Comparison of ENCODE assay signal across 18 cellular contexts in the genomic region with DNA sequence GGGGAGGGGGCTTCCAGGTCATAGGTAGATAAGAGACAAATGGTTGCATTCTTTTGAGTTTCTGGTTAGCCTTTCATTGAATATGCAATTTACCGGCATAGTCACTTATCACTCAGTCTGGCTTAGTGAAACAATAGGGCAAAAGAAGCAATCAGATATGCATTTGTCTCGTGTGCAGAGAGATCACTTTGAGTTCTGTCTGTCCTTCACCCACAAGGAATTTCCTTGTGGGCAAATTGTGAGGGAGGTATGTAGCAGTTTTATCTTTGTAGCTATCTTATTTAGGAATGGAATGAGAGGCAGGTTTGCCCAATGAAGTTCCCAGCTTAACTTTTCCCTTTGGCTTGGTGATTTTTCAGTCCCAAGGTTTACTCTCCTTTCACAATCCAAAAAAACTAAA.
DNase-seq lines count a peak whose midpoint lies in the region; ATAC-seq and TF ChIP-seq lines count a peak whose summit lies in the region.
"Had no signal": no experiment of that assay in that cellular context is flagged by ENCODE, and none has a peak within 500 bp of the region (broad histone marks: within the 10 kb centered on the region; RNA-seq: fewer than 3 reads in every experiment).

No MANE protein-coding gene starts in this region.

- H2AFZ ChIP-seq in trophoblast cell (ENCODE audit: insufficient read depth, low read length, poor library complexity) = no peak overlapping the region

- 83% methylated on average over 2 of the region's 2 CpGs; no CpG with 5 or more reads in 1 of the 2 experiments for WGBS in endodermal cell (ENCODE audit: insufficient coverage in 1 of 2, insufficient read length in 1 of 2), 2 experiments
- no CpG with 5 or more reads among the region's 2 CpGs for WGBS in trophoblast cell (ENCODE audit: extremely low coverage, insufficient coverage, insufficient read length)
- 30 to 53% (median 35%) methylated on average over 2 of the region's 2 CpGs for WGBS in stomach, 5 donors

- H3K9me3 ChIP-seq in endodermal cell (ENCODE audit: control insufficient read depth, low read length) = no peaks in the 10 kb centered on the region
- H3K9me3 ChIP-seq in trophoblast cell (ENCODE audit: insufficient read depth, low read depth, low read length) = no peaks in the 10 kb centered on the region
- no peaks in the 10 kb centered on the region for H3K9me3 ChIP-seq in stomach
- H3K9me3 ChIP-seq: A549; BLaER1 treated with 17β-estradiol and CSF1 and Interleukin-3, amounts not matched to agents 10 nM and 100 nM; Caco-2 had no signal

- H2AK5ac ChIP-seq in trophoblast cell (ENCODE audit: low read length) = no peak overlapping the region

- no peak overlapping the region for H3K4ac ChIP-seq in trophoblast cell (ENCODE audit: low read depth, low read length)

- no peak overlapping the region for H4K8ac ChIP-seq in trophoblast cell (ENCODE audit: low read depth, low read length)

- peak overlapping the region; percentile 50 for H3K27ac Mint-ChIP-seq in endodermal cell
- H3K27ac Mint-ChIP-seq: B cell; CD4-positive, alpha-beta T cell; CD8-positive, alpha-beta T cell had no signal

- intact Hi-C loops in stomach (cut with DNase I; ENCODE audit: low total_unique reads) = no loop called here

- H3K36me3 ChIP-seq in endodermal cell (ENCODE audit: control insufficient read depth, insufficient read depth, low read length) = no peaks in the 10 kb centered on the region
- peaks cover 0 to 2% of the 10 kb centered on the region in 2 experiments for H3K36me3 ChIP-seq in trophoblast cell (ENCODE audit: control insufficient read depth in 1 of 2, insufficient read depth in 2 of 2, low read length in 2 of 2)
- H3K36me3 ChIP-seq in stomach = no peaks in the 10 kb centered on the region
- H3K36me3 ChIP-seq: BLaER1 treated with 17β-estradiol and CSF1 and Interleukin-3, amounts not matched to agents 10 nM and 100 nM had no signal

- no peak overlapping the region for H3K14ac ChIP-seq in trophoblast cell (ENCODE audit: low read length)

- no peaks in the 10 kb centered on the region for H3K79me2 ChIP-seq in trophoblast cell (ENCODE audit: control insufficient read depth, insufficient read depth, low read length, poor library complexity)

- H2BK12ac ChIP-seq in trophoblast cell (ENCODE audit: low read length) = peak overlapping the region; percentile 2

- H3K27me3 ChIP-seq in endodermal cell (ENCODE audit: control insufficient read depth, insufficient read depth, low read length, poor library complexity, severe bottlenecking) = no peaks in the 10 kb centered on the region
- no peaks in the 10 kb centered on the region for H3K27me3 ChIP-seq in trophoblast cell (ENCODE audit: insufficient read depth, low read length)
- no peaks in the 10 kb centered on the region for H3K27me3 ChIP-seq in stomach
- H3K27me3 ChIP-seq: BLaER1 treated with 17β-estradiol and CSF1 and Interleukin-3, amounts not matched to agents 10 nM and 100 nM had no signal

- H3K4me3 ChIP-seq in endodermal cell (ENCODE audit: low read length) = no peak overlapping the region
- H3K4me3 ChIP-seq in trophoblast cell (ENCODE audit: low read depth, low read length) = no peak overlapping the region
- no peak overlapping the region for H3K4me3 ChIP-seq in stomach
- H3K4me3 ChIP-seq: A549; BLaER1 treated with 17β-estradiol and CSF1 and Interleukin-3, amounts not matched to agents 10 nM and 100 nM; GM12878 had no signal

- no peak overlapping the region for H3K23ac ChIP-seq in trophoblast cell (ENCODE audit: low read length)

- DNase-seq in ELF-1 (ENCODE audit: low read depth, low spot score) = peak; percentile 2
- DNase-seq in endodermal cell = no peak
- peak; percentile 69 to 86 for DNase-seq in trophoblast cell
- no peak for DNase-seq in stomach
- DNase-seq: AML-193; Calu3; CD4-positive, alpha-beta T cell; CD8-positive, alpha-beta T cell; DMS79 treated with DMSO at 0.1 percent for 48 hours; GDM1 had no signal

- no peaks in the 10 kb centered on the region for H3K9me3 Mint-ChIP-seq in endodermal cell

- no peaks in the 10 kb centered on the region for H3K27me3 Mint-ChIP-seq in endodermal cell (ENCODE audit: insufficient read depth)
- H3K27me3 Mint-ChIP-seq: B cell; CD4-positive, alpha-beta T cell had no signal

- TF ChIP-seq EP300 in stomach (IDR thresholded peaks at IDR 0.05) = no peak

- no peaks in the 10 kb centered on the region for H3K36me3 Mint-ChIP-seq in endodermal cell (ENCODE audit: low read depth)
- H3K36me3 Mint-ChIP-seq: CD8-positive, alpha-beta T cell had no signal

- TF ChIP-seq CTCF in endodermal cell (conservative IDR thresholded peaks at IDR 0.05) (no peak), stomach (IDR thresholded peaks at IDR 0.05) (no peak)

- no peak overlapping the region for H3K4me2 ChIP-seq in trophoblast cell (ENCODE audit: low read length)
- H3K4me2 ChIP-seq: A549; BLaER1 treated with 17β-estradiol and CSF1 and Interleukin-3, amounts not matched to agents 10 nM and 100 nM had no signal

- H4K12ac ChIP-seq in trophoblast cell (ENCODE audit: low read depth, low read length) = no peak overlapping the region

- no peak overlapping the region for H2BK5ac ChIP-seq in trophoblast cell (ENCODE audit: low read depth, low read length, poor library complexity)

- H3K4me3 Mint-ChIP-seq in endodermal cell = no peak overlapping the region
- H3K4me3 Mint-ChIP-seq: B cell; CD4-positive, alpha-beta T cell; CD8-positive, alpha-beta T cell had no signal

- H3K18ac ChIP-seq in trophoblast cell (ENCODE audit: low read length) = no peak overlapping the region

- peaks cover 7% of the 10 kb centered on the region for H3K4me1 Mint-ChIP-seq in endodermal cell
- H3K4me1 Mint-ChIP-seq: B cell had no signal

- H3K9ac ChIP-seq in endodermal cell (ENCODE audit: extremely low read depth, low read length, poor library complexity, severe bottlenecking) = no peak overlapping the region
- H3K9ac ChIP-seq in trophoblast cell (ENCODE audit: low read length) = no peak overlapping the region
- H3K9ac ChIP-seq: BLaER1 treated with 17β-estradiol and CSF1 and Interleukin-3, amounts not matched to agents 10 nM and 100 nM had no signal

- H3K27ac ChIP-seq in endodermal cell (ENCODE audit: low read depth, low read length) = no peak overlapping the region
- H3K27ac ChIP-seq in trophoblast cell (ENCODE audit: low read depth, low read length) = peak overlapping the region; percentile 66
- H3K27ac ChIP-seq in stomach = no peak overlapping the region
- H3K27ac ChIP-seq: 22Rv1; A549; BLaER1 treated with 17β-estradiol and CSF1 and Interleukin-3, amounts not matched to agents 10 nM and 100 nM; C4-2B had no signal

- ATAC-seq in HG02981 (IDR thresholded peaks at IDR 0.05; ENCODE audit: unreplicated experiment) = no peak
- ATAC-seq: A549; CD8-positive, alpha-beta T cell; GM12878 had no signal

- peaks cover 4% of the 10 kb centered on the region for H3K79me1 ChIP-seq in trophoblast cell (ENCODE audit: low read length)

- H4K91ac ChIP-seq in trophoblast cell (ENCODE audit: low read depth, low read length) = peak overlapping the region; percentile 38

- H2BK120ac ChIP-seq in trophoblast cell (ENCODE audit: insufficient read depth, low read length, poor library complexity) = no peak overlapping the region

- TF ChIP-seq POLR2A in stomach (IDR thresholded peaks at IDR 0.05) = no peak

- no peaks in the 10 kb centered on the region for H3K4me1 ChIP-seq in endodermal cell (ENCODE audit: control insufficient read depth, insufficient read depth, low read length)
- H3K4me1 ChIP-seq in trophoblast cell (ENCODE audit: control insufficient read depth in 1 of 2, insufficient read depth in 2 of 2, low read length in 2 of 2) = peaks cover 4% of the 10 kb centered on the region in 2 experiments
- no peaks in the 10 kb centered on the region for H3K4me1 ChIP-seq in stomach
- H3K4me1 ChIP-seq: A549; BLaER1 treated with 17β-estradiol and CSF1 and Interleukin-3, amounts not matched to agents 10 nM and 100 nM; Caco-2 had no signal

Comparison
In these comparisons a context has a peak if more than half of its experiments do, and no peak if none do; other contexts are left out.
1. DNase-seq: peak in ELF-1 (single experiment) and trophoblast cell (2 of 2); none in endodermal cell (single experiment) and stomach (single experiment).